In the genomic region with DNA sequence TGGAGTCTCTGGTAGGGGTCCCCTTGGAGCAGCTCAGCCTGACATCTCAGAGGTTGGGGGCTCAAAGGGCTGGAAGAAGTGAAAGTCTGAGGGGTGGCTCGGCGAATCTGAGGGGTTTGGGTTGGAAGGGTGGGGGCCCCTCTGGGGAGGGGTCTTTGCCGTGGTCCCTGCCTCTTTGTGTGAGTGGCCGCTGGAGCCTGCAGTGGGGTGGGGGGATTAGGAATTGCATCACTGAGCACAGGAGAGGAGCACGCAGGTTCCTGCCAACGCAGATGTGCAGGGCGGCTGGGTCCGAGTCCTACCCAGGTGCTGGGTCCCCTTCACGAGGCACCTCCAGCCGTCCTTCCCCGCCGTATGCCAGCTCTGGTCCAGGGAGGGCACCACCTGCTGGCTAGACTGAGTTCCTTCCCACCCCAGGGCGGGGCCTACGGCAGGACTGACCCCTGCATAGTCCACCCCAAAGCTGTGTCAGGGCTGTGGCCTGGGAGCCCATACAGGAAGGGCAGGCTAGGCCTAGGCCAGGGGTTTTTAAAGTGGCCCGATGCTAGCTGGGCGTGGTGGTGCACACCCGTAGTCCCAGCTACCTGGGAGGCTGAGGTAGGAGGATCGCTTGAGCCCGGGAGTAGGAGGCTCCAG, we compare ENCODE assay signal across 8 cellular contexts. TPM values are rescaled to one million over a fixed set of nuclear protein-coding genes. Genes with fewer than 3 reads are reported as not detected.
DNase-seq lines count a peak whose midpoint lies in the region; ATAC-seq and TF ChIP-seq lines count a peak whose summit lies in the region.

No MANE protein-coding gene starts in this region.

- no peak overlapping the region for H3K4me3 ChIP-seq in right atrium auricular region

- H3K4me1 ChIP-seq in right atrium auricular region: peaks cover 0 to 50% of the 10 kb centered on the region in 2 donors

- ATAC-seq in HG02852 (IDR thresholded peaks at IDR 0.05; ENCODE audit: unreplicated experiment) (no peak), GM21825 (IDR thresholded peaks at IDR 0.05; ENCODE audit: unreplicated experiment) (no peak)

- TF ChIP-seq CTCF in right atrium auricular region (IDR thresholded peaks at IDR 0.05): peak in 1 of 2 donors; percentile 30

- H3K9me3 ChIP-seq in right atrium auricular region: no peaks in the 10 kb centered on the region

- H3K36me3 ChIP-seq in right atrium auricular region: no peaks in the 10 kb centered on the region

- no peaks in the 10 kb centered on the region for H3K27me3 ChIP-seq in right atrium auricular region

- peak; percentile 32 for DNase-seq in stimulated activated CD4-positive, alpha-beta T cell treated with anti-CD3 and anti-CD28 coated beads, Interleukin-4, amount 100 ng/mL, for 1 hour
- DNase-seq in stimulated activated CD4-positive, alpha-beta T cell treated with anti-CD3 and anti-CD28 coated beads, Interleukin-1b, Interleukin-23, amount 100 ng/mL, for 48 hours: no peak
- DNase-seq in SW480 (ENCODE audit: low spot score) (peak; percentile 50), right atrium auricular region (ENCODE audit: low spot score) (no peak), UCSD-AML1 (lab: John Stamatoyannopoulos, UW; ENCODE audit: unreplicated experiment) (no peak), T-helper 9 cell (no peak)

- H3K27ac ChIP-seq in right atrium auricular region: peak overlapping the region; percentile 84 to 86

RNA-seq across cellular contexts. Expression of gene FMNL1, which starts 9.9 kb away (rescaled TPM):
- 10 to 100 TPM in 1 of 2 donors, 1 to 10 TPM in 1; 7.6 to 13.6 TPM for total RNA-seq in right atrium auricular region

RNA-seq across cellular contexts. Expression of gene SPATA32, which starts 30.3 kb away (rescaled TPM):
- not detected for total RNA-seq in right atrium auricular region

Comparison
In these comparisons a context has a peak if more than half of its experiments do, and no peak if none do; other contexts are left out.
1. DNase-seq: peak in stimulated activated CD4-positive, alpha-beta T cell treated with anti-CD3 and anti-CD28 coated beads, Interleukin-4, amount 100 ng/mL, for 1 hour (single experiment) and SW480 (single experiment); none in stimulated activated CD4-positive, alpha-beta T cell treated with anti-CD3 and anti-CD28 coated beads, Interleukin-1b, Interleukin-23, amount 100 ng/mL, for 48 hours (single experiment), right atrium auricular region (single experiment), UCSD-AML1 (single experiment) and T-helper 9 cell (single experiment).